In the genomic region with DNA sequence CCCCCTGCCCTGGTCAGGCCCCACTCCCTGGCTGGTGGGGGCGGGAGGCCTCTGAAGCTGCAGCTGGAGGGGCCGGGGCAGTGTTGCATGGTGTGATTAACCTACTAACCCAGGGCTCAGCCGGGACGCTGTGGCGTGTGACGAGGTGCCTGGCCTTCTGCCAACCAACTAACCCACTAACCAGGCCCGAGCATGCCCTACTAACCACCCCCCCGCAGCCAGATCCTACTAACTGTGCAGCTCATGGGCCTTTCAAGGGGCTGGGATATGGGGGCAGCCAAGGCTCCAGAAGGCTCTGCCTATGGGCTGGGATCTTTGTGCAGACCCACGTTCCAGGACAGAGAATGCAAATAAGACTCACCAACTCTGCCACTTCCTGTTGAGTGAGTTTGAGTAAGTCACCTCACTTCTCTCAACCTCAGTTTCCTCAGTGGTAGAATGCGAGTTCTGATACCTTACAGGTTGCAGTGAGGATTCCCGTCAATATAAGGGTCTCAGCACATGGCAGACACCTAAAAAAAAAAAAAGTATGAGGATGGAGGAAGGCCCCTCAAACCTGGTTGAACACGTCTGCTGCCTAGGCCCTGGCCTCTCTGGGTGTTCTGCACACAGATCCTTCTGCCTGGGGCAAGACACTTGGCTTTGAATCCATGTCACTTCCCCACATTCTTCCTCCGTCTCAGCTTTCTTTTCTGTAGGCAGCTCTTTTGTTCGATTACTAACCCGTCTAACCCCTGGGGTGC, we compare ENCODE assay signal across 2 cellular contexts.
TF ChIP-seq lines count a peak whose summit lies in the region.

No MANE protein-coding gene starts in this region.

TF ChIP-seq in liver, 16 proteins besides CTCF, POLR2A, EP300 and RAD21:
- TF ChIP-seq FOXA1 (IDR thresholded peaks at IDR 0.05) (no peak), HNF4A (conservative IDR thresholded peaks at IDR 0.05) (no peak), SP1 (IDR thresholded peaks at IDR 0.05) (no peak), FOXA2 (IDR thresholded peaks at IDR 0.05) (no peak), NR2F2 (IDR thresholded peaks at IDR 0.05) (no peak), HNF4G (IDR thresholded peaks at IDR 0.05) (no peak), GABPA (IDR thresholded peaks at IDR 0.05 in 1 of 2, conservative IDR thresholded peaks at IDR 0.05 in 1 of 2) (no peak), TAF1 (conservative IDR thresholded peaks at IDR 0.05) (no peak), YY1 (IDR thresholded peaks at IDR 0.05) (no peak), RXRA (IDR thresholded peaks at IDR 0.05) (no peak), JUND (IDR thresholded peaks at IDR 0.05) (no peak), EGR1 (IDR thresholded peaks at IDR 0.05; ENCODE audit: low read depth in 2 of 2) (no peak)
- TF ChIP-seq, protein P1, sequence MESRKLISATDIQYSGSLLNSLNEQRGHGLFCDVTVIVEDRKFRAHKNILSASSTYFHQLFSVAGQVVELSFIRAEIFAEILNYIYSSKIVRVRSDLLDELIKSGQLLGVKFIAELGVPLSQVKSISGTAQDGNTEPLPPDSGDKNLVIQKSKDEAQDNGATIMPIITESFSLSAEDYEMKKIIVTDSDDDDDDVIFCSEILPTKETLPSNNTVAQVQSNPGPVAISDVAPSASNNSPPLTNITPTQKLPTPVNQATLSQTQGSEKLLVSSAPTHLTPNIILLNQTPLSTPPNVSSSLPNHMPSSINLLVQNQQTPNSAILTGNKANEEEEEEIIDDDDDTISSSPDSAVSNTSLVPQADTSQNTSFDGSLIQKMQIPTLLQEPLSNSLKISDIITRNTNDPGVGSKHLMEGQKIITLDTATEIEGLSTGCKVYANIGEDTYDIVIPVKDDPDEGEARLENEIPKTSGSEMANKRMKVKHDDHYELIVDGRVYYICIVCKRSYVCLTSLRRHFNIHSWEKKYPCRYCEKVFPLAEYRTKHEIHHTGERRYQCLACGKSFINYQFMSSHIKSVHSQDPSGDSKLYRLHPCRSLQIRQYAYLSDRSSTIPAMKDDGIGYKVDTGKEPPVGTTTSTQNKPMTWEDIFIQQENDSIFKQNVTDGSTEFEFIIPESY (IDR thresholded peaks at IDR 0.05), result no peak
- TF ChIP-seq, protein P2, sequence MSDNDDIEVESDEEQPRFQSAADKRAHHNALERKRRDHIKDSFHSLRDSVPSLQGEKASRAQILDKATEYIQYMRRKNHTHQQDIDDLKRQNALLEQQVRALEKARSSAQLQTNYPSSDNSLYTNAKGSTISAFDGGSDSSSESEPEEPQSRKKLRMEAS (IDR thresholded peaks at IDR 0.05), result no peak
- TF ChIP-seq, protein P3, sequence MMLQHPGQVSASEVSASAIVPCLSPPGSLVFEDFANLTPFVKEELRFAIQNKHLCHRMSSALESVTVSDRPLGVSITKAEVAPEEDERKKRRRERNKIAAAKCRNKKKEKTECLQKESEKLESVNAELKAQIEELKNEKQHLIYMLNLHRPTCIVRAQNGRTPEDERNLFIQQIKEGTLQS (IDR thresholded peaks at IDR 0.05), result no peak
- TF ChIP-seq, protein P4, sequence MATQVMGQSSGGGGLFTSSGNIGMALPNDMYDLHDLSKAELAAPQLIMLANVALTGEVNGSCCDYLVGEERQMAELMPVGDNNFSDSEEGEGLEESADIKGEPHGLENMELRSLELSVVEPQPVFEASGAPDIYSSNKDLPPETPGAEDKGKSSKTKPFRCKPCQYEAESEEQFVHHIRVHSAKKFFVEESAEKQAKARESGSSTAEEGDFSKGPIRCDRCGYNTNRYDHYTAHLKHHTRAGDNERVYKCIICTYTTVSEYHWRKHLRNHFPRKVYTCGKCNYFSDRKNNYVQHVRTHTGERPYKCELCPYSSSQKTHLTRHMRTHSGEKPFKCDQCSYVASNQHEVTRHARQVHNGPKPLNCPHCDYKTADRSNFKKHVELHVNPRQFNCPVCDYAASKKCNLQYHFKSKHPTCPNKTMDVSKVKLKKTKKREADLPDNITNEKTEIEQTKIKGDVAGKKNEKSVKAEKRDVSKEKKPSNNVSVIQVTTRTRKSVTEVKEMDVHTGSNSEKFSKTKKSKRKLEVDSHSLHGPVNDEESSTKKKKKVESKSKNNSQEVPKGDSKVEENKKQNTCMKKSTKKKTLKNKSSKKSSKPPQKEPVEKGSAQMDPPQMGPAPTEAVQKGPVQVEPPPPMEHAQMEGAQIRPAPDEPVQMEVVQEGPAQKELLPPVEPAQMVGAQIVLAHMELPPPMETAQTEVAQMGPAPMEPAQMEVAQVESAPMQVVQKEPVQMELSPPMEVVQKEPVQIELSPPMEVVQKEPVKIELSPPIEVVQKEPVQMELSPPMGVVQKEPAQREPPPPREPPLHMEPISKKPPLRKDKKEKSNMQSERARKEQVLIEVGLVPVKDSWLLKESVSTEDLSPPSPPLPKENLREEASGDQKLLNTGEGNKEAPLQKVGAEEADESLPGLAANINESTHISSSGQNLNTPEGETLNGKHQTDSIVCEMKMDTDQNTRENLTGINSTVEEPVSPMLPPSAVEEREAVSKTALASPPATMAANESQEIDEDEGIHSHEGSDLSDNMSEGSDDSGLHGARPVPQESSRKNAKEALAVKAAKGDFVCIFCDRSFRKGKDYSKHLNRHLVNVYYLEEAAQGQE (IDR thresholded peaks at IDR 0.05), result no peak

TF ChIP-seq in HepG2, 621 proteins besides CTCF, POLR2A, EP300 and RAD21:
- TF ChIP-seq, protein P5, sequence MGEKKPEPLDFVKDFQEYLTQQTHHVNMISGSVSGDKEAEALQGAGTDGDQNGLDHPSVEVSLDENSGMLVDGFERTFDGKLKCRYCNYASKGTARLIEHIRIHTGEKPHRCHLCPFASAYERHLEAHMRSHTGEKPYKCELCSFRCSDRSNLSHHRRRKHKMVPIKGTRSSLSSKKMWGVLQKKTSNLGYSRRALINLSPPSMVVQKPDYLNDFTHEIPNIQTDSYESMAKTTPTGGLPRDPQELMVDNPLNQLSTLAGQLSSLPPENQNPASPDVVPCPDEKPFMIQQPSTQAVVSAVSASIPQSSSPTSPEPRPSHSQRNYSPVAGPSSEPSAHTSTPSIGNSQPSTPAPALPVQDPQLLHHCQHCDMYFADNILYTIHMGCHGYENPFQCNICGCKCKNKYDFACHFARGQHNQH (CRISPR knock-in tag; IDR thresholded peaks at IDR 0.05), result no peak
- no peak for TF ChIP-seq ZNF674 (CRISPR knock-in tag; IDR thresholded peaks at IDR 0.05; ENCODE audit: low read depth)
- no peak for TF ChIP-seq ZNF496 (CRISPR knock-in tag; IDR thresholded peaks at IDR 0.05; ENCODE audit: insufficient replicate concordance)
- no peak for TF ChIP-seq ZNF138 (CRISPR knock-in tag; IDR thresholded peaks at IDR 0.05; ENCODE audit: low read depth)
- no peak for TF ChIP-seq ZFP36L2 (CRISPR knock-in tag; IDR thresholded peaks at IDR 0.05)
- TF ChIP-seq MLLT10 (CRISPR knock-in tag; IDR thresholded peaks at IDR 0.05), result no peak
- TF ChIP-seq RFXAP (CRISPR knock-in tag; IDR thresholded peaks at IDR 0.05; ENCODE audit: borderline replicate concordance), result no peak
- TF ChIP-seq, protein P6, sequence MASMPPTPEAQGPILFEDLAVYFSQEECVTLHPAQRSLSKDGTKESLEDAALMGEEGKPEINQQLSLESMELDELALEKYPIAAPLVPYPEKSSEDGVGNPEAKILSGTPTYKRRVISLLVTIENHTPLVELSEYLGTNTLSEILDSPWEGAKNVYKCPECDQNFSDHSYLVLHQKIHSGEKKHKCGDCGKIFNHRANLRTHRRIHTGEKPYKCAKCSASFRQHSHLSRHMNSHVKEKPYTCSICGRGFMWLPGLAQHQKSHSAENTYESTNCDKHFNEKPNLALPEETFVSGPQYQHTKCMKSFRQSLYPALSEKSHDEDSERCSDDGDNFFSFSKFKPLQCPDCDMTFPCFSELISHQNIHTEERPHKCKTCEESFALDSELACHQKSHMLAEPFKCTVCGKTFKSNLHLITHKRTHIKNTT (CRISPR knock-in tag; IDR thresholded peaks at IDR 0.05), result no peak
- no peak for TF ChIP-seq NR1H2 (CRISPR knock-in tag; IDR thresholded peaks at IDR 0.05; ENCODE audit: borderline replicate concordance, low read depth)
- TF ChIP-seq NR2F2 (IDR thresholded peaks at IDR 0.05; ENCODE audit: borderline replicate concordance, low read depth), result no peak
- TF ChIP-seq, protein P7, sequence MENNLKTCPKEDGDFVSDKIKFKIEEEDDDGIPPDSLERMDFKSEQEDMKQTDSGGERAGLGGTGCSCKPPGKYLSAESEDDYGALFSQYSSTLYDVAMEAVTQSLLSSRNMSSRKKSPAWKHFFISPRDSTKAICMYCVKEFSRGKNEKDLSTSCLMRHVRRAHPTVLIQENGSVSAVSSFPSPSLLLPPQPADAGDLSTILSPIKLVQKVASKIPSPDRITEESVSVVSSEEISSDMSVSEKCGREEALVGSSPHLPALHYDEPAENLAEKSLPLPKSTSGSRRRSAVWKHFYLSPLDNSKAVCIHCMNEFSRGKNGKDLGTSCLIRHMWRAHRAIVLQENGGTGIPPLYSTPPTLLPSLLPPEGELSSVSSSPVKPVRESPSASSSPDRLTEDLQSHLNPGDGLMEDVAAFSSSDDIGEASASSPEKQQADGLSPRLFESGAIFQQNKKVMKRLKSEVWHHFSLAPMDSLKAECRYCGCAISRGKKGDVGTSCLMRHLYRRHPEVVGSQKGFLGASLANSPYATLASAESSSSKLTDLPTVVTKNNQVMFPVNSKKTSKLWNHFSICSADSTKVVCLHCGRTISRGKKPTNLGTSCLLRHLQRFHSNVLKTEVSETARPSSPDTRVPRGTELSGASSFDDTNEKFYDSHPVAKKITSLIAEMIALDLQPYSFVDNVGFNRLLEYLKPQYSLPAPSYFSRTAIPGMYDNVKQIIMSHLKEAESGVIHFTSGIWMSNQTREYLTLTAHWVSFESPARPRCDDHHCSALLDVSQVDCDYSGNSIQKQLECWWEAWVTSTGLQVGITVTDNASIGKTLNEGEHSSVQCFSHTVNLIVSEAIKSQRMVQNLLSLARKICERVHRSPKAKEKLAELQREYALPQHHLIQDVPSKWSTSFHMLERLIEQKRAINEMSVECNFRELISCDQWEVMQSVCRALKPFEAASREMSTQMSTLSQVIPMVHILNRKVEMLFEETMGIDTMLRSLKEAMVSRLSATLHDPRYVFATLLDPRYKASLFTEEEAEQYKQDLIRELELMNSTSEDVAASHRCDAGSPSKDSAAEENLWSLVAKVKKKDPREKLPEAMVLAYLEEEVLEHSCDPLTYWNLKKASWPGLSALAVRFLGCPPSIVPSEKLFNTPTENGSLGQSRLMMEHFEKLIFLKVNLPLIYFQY (CRISPR knock-in tag; IDR thresholded peaks at IDR 0.05; ENCODE audit: borderline replicate concordance), result no peak
TF ChIP-seq in HepG2: peak in this region for 0.
